Comparison of ENCODE assay signal across 8 cellular contexts in the genomic region with DNA sequence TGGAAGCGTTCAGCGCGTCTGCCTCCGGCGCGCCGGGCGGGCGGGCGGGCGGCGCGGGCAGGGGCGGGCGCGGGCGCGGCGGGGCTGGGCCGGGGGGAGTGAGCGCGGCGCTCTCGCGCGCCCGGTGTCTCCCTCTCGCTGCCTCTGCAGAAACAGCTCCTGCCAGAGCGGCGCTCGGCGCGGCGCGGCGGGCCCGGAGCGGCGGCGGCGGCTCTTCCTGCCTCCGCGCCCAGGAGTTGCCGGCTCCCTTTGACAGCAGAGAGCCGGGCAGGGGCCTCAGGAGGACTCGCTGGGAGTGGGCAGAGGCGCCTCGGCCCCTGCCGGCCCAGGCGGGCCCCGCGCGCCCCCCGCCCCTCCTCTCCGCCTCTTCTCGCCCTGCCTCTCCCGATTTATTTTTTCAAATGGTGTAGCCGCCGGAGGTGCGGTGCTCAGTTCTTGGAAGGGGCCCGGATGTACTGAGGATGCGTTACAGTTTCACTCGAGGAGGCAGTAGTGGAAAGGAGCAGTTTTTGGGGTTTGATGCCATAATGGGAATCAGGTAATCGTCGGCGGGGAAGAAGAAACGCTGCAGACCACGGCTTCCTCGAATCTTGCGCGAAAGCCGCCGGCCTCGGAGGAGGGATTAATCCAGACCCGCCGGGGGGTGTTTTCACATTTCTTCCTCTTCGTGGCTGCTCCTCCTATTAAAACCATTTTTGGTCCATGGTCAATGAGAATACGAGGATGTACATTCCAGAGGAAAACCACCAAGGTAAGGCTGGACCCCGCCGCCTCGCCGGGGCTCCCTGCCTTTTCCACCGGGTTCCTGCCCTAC. TPM values are rescaled to one million over a fixed set of nuclear protein-coding genes. Genes with fewer than 3 reads are reported as not detected.
DNase-seq lines count a peak whose midpoint lies in the region; ATAC-seq and TF ChIP-seq lines count a peak whose summit lies in the region.

A gene (plus strand): TSS at position 127 of the 814 bp plus-strand sequence. CDS start 576 bp downstream, at position 703.

- H3K36me3 Mint-ChIP-seq in activated naive CD8-positive, alpha-beta T cell treated with anti-CD3 and anti-CD28 coated beads for 36 hours: no peaks in the 10 kb centered on the region

- H3K36me3 ChIP-seq in cardiac muscle cell: no peaks in the 10 kb centered on the region

- peak within 1 kb of the TSS; percentile 64 for H3K4me3 ChIP-seq in cardiac muscle cell

- no peak for ATAC-seq in GM21515 (IDR thresholded peaks at IDR 0.05; ENCODE audit: unreplicated experiment)

- H3K27ac ChIP-seq in cardiac muscle cell: peak within 1 kb of the TSS; percentile 83

- DNase-seq in NCI-H2196 (lab: John Stamatoyannopoulos, UW; ENCODE audit: unreplicated experiment) (peak; percentile 13), NCI-H2196 treated with DMSO at 0.1 percent for 48 hours (lab: John Stamatoyannopoulos, UW; ENCODE audit: unreplicated experiment) (no peak), NCI-H774 (lab: John Stamatoyannopoulos, UW) (peak; percentile 62), cardiac muscle cell (ENCODE audit: low read depth in 1 of 2, low spot score in 1 of 2) (peak; percentile 75 to 85), occipital lobe (lab: John Stamatoyannopoulos, UW) (peak; percentile 69), SHP77 treated with DMSO at 0.1 percent for 48 hours (lab: John Stamatoyannopoulos, UW) (no peak)
- DNase-seq in activated naive CD8-positive, alpha-beta T cell treated with anti-CD3 and anti-CD28 coated beads for 36 hours: peak; percentile 62

- TF ChIP-seq CTCF in cardiac muscle cell (IDR thresholded peaks at IDR 0.05; ENCODE audit: low read depth, low read length): no peak

- H3K4me1 Mint-ChIP-seq in activated naive CD8-positive, alpha-beta T cell treated with anti-CD3 and anti-CD28 coated beads for 36 hours: peaks cover 7% of the 10 kb centered on the region

- H3K4me1 ChIP-seq in cardiac muscle cell (ENCODE audit: low read depth): peaks cover 32% of the 10 kb centered on the region

- no peak within 1 kb of the TSS for H3K27ac Mint-ChIP-seq in activated naive CD8-positive, alpha-beta T cell treated with anti-CD3 and anti-CD28 coated beads for 36 hours

- H3K9me3 ChIP-seq in cardiac muscle cell (ENCODE audit: low read depth): no peaks in the 10 kb centered on the region

- H3K27me3 ChIP-seq in cardiac muscle cell: no peaks in the 10 kb centered on the region

- H3K4me3 Mint-ChIP-seq in activated naive CD8-positive, alpha-beta T cell treated with anti-CD3 and anti-CD28 coated beads for 36 hours: peak within 1 kb of the TSS; percentile 76

- H3K27me3 Mint-ChIP-seq in activated naive CD8-positive, alpha-beta T cell treated with anti-CD3 and anti-CD28 coated beads for 36 hours: peaks cover 75% of the 10 kb centered on the region

- no peaks in the 10 kb centered on the region for H3K9me3 Mint-ChIP-seq in activated naive CD8-positive, alpha-beta T cell treated with anti-CD3 and anti-CD28 coated beads for 36 hours

RNA-seq across cellular contexts. Expression of the gene that starts here (rescaled TPM):
- total RNA-seq in activated naive CD8-positive, alpha-beta T cell treated with anti-CD3 and anti-CD28 coated beads for 36 hours: under 1 TPM; 0.02 to 0.14 TPM
- total RNA-seq in cardiac muscle cell (53.9 and 77.8 TPM in 2 replicates), occipital lobe (21.4 TPM)
- 30.4 and 40.8 TPM in 2 replicates for polyA plus RNA-seq in cardiac muscle cell

Comparison
In these comparisons a context has a peak if more than half of its experiments do, and no peak if none do; other contexts are left out.
1. RNA of the gene that starts here (total RNA-seq): 53.9 to 77.8 TPM in cardiac muscle cell and 21.4 TPM in occipital lobe (single experiment); 0.02 to 0.14 TPM in activated naive CD8-positive, alpha-beta T cell treated with anti-CD3 and anti-CD28 coated beads for 36 hours; every median in the first group is over 10 times any median in the second.
2. DNase-seq: peak in NCI-H2196 (single experiment), NCI-H774 (single experiment), cardiac muscle cell (2 of 2) and occipital lobe (single experiment); none in NCI-H2196 treated with DMSO at 0.1 percent for 48 hours (single experiment) and SHP77 treated with DMSO at 0.1 percent for 48 hours (single experiment).
3. Peak in DNase-seq in activated naive CD8-positive, alpha-beta T cell treated with anti-CD3 and anti-CD28 coated beads for 36 hours; RNA of the gene not detected or under 1 TPM.